In genomic region chr12:122265433-122265832, GRCh38 we compare ENCODE assay signal across 1 cellular context.
TF ChIP-seq lines count a peak whose summit lies in the region.

No MANE protein-coding gene starts in this region.

TF ChIP-seq in WTC11, 78 proteins besides CTCF, POLR2A, EP300 and RAD21 (continued from another document):
- no peak for TF ChIP-seq AFF4 (CRISPR knock-in tag; IDR thresholded peaks at IDR 0.05; ENCODE audit: borderline replicate concordance)
- no peak for TF ChIP-seq ZNF416 (CRISPR knock-in tag; IDR thresholded peaks at IDR 0.05)
- no peak for TF ChIP-seq ZBTB43 (CRISPR knock-in tag; IDR thresholded peaks at IDR 0.05)
- TF ChIP-seq RORB (CRISPR knock-in tag; IDR thresholded peaks at IDR 0.05) = no peak
- no peak for TF ChIP-seq HMGA2 (CRISPR knock-in tag; IDR thresholded peaks at IDR 0.05)
- TF ChIP-seq FOXJ3 (CRISPR knock-in tag; IDR thresholded peaks at IDR 0.05; ENCODE audit: borderline replicate concordance) = no peak
- TF ChIP-seq TEAD1 (CRISPR knock-in tag; IDR thresholded peaks at IDR 0.05) = no peak
- no peak for TF ChIP-seq E2F5 (CRISPR knock-in tag; IDR thresholded peaks at IDR 0.05)
- TF ChIP-seq E2F1 (CRISPR knock-in tag; IDR thresholded peaks at IDR 0.05) = no peak
